In the genomic region with DNA sequence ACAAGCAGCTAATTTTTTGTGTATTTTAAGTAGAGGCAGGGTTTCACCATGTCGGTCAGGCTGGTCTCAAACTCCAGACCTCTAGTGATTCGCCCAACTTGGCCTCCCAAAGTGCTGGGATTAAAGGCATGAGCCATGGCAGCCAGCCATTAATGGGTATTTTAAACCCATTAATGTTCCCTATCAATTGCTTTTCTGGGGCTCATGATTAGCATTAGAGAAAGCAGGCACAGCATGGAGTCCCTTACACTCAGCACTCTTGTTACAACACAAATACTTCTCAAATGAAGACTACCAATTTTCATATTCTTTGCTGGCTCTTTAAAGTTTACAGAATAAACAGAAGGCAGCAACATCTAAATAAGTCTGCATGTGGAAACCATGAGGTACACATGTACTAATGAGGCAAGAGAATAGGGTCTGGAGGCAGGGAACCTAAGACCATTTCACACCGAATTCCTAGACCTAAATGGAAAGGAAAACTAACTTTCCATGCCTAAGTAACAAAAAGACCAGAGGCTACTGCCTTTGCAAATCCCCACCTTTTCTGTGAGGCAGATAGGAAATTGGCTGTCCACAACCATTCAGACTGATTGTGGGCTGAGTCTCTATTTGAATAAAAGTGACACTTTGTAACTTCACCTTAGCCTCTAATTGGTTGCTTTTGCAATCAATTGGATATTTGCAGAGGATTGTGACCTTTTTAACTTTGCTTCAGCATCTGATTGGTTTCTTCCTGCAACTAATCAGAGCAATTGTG, we compare ENCODE assay signal across 32 cellular contexts.
"Had no signal": no experiment of that assay in that cellular context is flagged by ENCODE, and none has a peak within 500 bp of the region (broad histone marks: within the 10 kb centered on the region; RNA-seq: fewer than 3 reads in every experiment).

No MANE protein-coding gene starts in this region.

- H3K27me3 Mint-ChIP-seq: activated CD4-positive, alpha-beta T cell treated with anti-CD3 and anti-CD28 coated beads for 36 hours; activated naive CD8-positive, alpha-beta T cell treated with anti-CD3 and anti-CD28 coated beads, Interleukin-2, amount 10 ng/mL, durations not matched to agents 7 days and 5 days; effector memory CD8-positive, alpha-beta T cell; naive thymus-derived CD4-positive, alpha-beta T cell; stimulated activated naive CD8-positive, alpha-beta T cell treated with anti-CD3 and anti-CD28 coated beads, Interleukin-15, Interleukin-2, amounts not matched to agents 100 ng/mL and 50 ng/mL, for 24 hours; type B pancreatic cell had no signal

- H3K4me3 ChIP-seq: ascending aorta, cardiac muscle cell, coronary artery, pancreas, psoas muscle, sigmoid colon, uterus had no signal

- H3K27ac Mint-ChIP-seq: activated CD4-positive, alpha-beta T cell treated with anti-CD3 and anti-CD28 coated beads for 36 hours; activated naive CD4-positive, alpha-beta T cell treated with anti-CD3 and anti-CD28 coated beads for 36 hours; activated naive CD8-positive, alpha-beta T cell treated with anti-CD3 and anti-CD28 coated beads, Interleukin-2, amount 10 ng/mL, durations not matched to agents 7 days and 5 days; brain; naive thymus-derived CD4-positive, alpha-beta T cell; stimulated activated effector memory CD8-positive, alpha-beta T cell treated with anti-CD3 and anti-CD28 coated beads, Interleukin-12 subunit alpha, Interleukin-12 subunit beta, amount 100 ng/mL, for 72 hours; stimulated activated naive CD8-positive, alpha-beta T cell treated with anti-CD3 and anti-CD28 coated beads, Interleukin-15, Interleukin-2, amounts not matched to agents 100 ng/mL and 50 ng/mL, for 24 hours; T-helper 2 cell treated with Interferon-gamma antibody and Interleukin-4, amounts not matched to agents 5 μg/mL and 100 μg/mL, for 36 hours; type B pancreatic cell had no signal

- ATAC-seq: activated CD4-positive, alpha-beta T cell treated with anti-CD3 and anti-CD28 coated beads for 36 hours; effector memory CD8-positive, alpha-beta T cell; esophagus mucosa; left colon; naive thymus-derived CD4-positive, alpha-beta T cell; pancreas; psoas muscle; stimulated activated effector memory CD8-positive, alpha-beta T cell treated with anti-CD3 and anti-CD28 coated beads, Interleukin-12 subunit alpha, Interleukin-12 subunit beta, amount 100 ng/mL, for 72 hours had no signal

- H3K4me1 Mint-ChIP-seq: activated CD4-positive, alpha-beta T cell treated with anti-CD3 and anti-CD28 coated beads for 36 hours; activated naive CD8-positive, alpha-beta T cell treated with anti-CD3 and anti-CD28 coated beads, Interleukin-2, amount 10 ng/mL, durations not matched to agents 7 days and 5 days; brain had no signal

- H3K36me3 ChIP-seq: uterus had no signal

- DNase-seq: activated CD4-positive, alpha-beta T cell treated with anti-CD3 and anti-CD28 coated beads for 36 hours; activated CD4-positive, alpha-beta T cell treated with anti-CD3 and anti-CD28 coated beads, Interleukin-2, amount 50 U/mL, for 48 hours; activated CD4-positive, CD25-positive, alpha-beta regulatory T cell; activated CD8-positive, alpha-beta memory T cell treated with anti-CD3 and anti-CD28 coated beads for 24 hours; activated effector memory CD4-positive, alpha-beta T cell treated with anti-CD3 and anti-CD28 coated beads, Interleukin-2, amount 50 U/mL, for 16 hours; activated naive CD4-positive, alpha-beta T cell treated with anti-CD3 and anti-CD28 coated beads for 36 hours; activated naive CD8-positive, alpha-beta T cell treated with anti-CD3 and anti-CD28 coated beads, Interleukin-2, amount 10 ng/mL, durations not matched to agents 7 days and 5 days; effector memory CD8-positive, alpha-beta T cell; foreskin fibroblast; head of caudate nucleus; hippocampal formation; immature natural killer cell; kidney; left colon; midbrain; naive thymus-derived CD4-positive, alpha-beta T cell; pancreas; psoas muscle; sigmoid colon; small intestine; stimulated activated CD4-positive, alpha-beta T cell treated with anti-CD3 and anti-CD28 coated beads, Interleukin-4, amount 100 ng/mL, for 24 hours; T-helper 1 cell; uterus had no signal

- H3K9me3 Mint-ChIP-seq: effector memory CD8-positive, alpha-beta T cell had no signal

- H3K9me3 ChIP-seq: pancreas had no signal

- H3K27ac ChIP-seq: ascending aorta, cardiac muscle cell, coronary artery, pancreas, psoas muscle, sigmoid colon, uterus had no signal

- H3K4me3 Mint-ChIP-seq: activated CD4-positive, alpha-beta T cell treated with anti-CD3 and anti-CD28 coated beads for 36 hours; activated naive CD4-positive, alpha-beta T cell treated with anti-CD3 and anti-CD28 coated beads for 36 hours; activated naive CD8-positive, alpha-beta T cell treated with anti-CD3 and anti-CD28 coated beads, Interleukin-2, amount 10 ng/mL, durations not matched to agents 7 days and 5 days; brain; effector memory CD8-positive, alpha-beta T cell; immature natural killer cell; naive thymus-derived CD4-positive, alpha-beta T cell; stimulated activated effector memory CD8-positive, alpha-beta T cell treated with anti-CD3 and anti-CD28 coated beads, Interleukin-12 subunit alpha, Interleukin-12 subunit beta, amount 100 ng/mL, for 72 hours; stimulated activated naive CD8-positive, alpha-beta T cell treated with anti-CD3 and anti-CD28 coated beads, Interleukin-15, Interleukin-2, amounts not matched to agents 100 ng/mL and 50 ng/mL, for 24 hours; T-helper 2 cell treated with Interferon-gamma antibody and Interleukin-4, amounts not matched to agents 5 μg/mL and 100 μg/mL, for 36 hours; type B pancreatic cell had no signal

- H3K27me3 ChIP-seq: ascending aorta, cardiac muscle cell, pancreas, sigmoid colon, uterus had no signal

- H3K4me1 ChIP-seq: ascending aorta, pancreas, psoas muscle, sigmoid colon, uterus had no signal
